ENCODE assay signal across 2 cellular contexts in the genomic region with DNA sequence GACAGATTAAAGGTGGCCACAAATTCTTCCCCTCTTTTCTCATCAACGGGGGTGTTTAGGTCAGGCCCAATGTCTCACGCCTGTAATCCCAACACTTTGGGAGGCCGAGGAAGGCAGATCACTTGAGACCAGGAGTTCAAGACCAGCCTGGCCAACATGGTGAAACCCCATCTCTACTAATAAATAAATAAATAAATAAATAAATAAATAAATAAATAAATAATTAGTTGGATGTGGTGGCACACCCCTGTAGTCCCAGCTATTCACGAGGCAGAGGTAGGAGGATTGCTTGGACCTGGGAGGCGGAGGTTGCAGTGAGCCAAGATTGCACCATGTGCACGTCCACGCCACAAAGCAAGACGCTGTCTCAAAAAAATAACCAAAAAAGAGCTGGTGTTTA.
A peak's percentile ranks its signal among the peaks of the same experiment; 100 is the strongest.
TF ChIP-seq lines count a peak whose summit lies in the region.

No MANE protein-coding gene starts in this region.

TF ChIP-seq in A549, 52 proteins besides CTCF, POLR2A, EP300 and RAD21:
- TF ChIP-seq ZC3H11A (IDR thresholded peaks at IDR 0.05): peak; percentile 80

TF ChIP-seq in HEK293, 187 proteins besides CTCF, POLR2A, EP300 and RAD21:
- TF ChIP-seq ZNF140 (tag by site-specific recombination; IDR thresholded peaks at IDR 0.05) (peak; percentile 43; the same call in 1 of the 2 replicates), ZNF394 (tag by site-specific recombination; IDR thresholded peaks at IDR 0.05; ENCODE audit: borderline replicate concordance) (peak; percentile 67; the same call in 1 of the 2 replicates), ZNF426 (tag by site-specific recombination; IDR thresholded peaks at IDR 0.05) (peak; percentile 53), ZNF555 (tag by site-specific recombination; conservative IDR thresholded peaks at IDR 0.05) (peak; percentile 51), ZNF623 (tag by site-specific recombination; IDR thresholded peaks at IDR 0.05) (peak; percentile 30; the same call in 1 of the 2 replicates)
- TF ChIP-seq, protein P1, sequence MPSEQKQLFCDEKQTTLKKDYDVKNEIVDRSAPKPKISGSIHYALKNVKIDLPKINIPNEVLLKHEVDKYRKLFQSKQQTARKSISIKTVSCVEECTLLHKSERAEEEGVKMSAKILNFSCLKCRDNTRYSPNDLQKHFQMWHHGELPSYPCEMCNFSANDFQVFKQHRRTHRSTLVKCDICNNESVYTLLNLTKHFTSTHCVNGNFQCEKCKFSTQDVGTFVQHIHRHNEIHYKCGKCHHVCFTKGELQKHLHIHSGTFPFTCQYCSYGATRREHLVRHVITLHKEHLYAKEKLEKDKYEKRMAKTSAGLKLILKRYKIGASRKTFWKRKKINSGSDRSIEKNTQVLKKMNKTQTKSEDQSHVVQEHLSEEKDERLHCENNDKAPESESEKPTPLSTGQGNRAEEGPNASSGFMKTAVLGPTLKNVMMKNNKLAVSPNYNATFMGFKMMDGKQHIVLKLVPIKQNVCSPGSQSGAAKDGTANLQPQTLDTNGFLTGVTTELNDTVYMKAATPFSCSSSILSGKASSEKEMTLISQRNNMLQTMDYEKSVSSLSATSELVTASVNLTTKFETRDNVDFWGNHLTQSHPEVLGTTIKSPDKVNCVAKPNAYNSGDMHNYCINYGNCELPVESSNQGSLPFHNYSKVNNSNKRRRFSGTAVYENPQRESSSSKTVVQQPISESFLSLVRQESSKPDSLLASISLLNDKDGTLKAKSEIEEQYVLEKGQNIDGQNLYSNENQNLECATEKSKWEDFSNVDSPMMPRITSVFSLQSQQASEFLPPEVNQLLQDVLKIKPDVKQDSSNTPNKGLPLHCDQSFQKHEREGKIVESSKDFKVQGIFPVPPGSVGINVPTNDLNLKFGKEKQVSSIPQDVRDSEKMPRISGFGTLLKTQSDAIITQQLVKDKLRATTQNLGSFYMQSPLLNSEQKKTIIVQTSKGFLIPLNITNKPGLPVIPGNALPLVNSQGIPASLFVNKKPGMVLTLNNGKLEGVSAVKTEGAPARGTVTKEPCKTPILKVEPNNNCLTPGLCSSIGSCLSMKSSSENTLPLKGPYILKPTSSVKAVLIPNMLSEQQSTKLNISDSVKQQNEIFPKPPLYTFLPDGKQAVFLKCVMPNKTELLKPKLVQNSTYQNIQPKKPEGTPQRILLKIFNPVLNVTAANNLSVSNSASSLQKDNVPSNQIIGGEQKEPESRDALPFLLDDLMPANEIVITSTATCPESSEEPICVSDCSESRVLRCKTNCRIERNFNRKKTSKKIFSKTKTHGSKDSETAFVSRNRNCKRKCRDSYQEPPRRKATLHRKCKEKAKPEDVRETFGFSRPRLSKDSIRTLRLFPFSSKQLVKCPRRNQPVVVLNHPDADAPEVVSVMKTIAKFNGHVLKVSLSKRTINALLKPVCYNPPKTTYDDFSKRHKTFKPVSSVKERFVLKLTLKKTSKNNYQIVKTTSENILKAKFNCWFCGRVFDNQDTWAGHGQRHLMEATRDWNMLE (tag by site-specific recombination; conservative IDR thresholded peaks at IDR 0.05; ENCODE audit: low read depth): peak; percentile 56; the same call in 1 of the 2 replicates
- TF ChIP-seq, protein P2, sequence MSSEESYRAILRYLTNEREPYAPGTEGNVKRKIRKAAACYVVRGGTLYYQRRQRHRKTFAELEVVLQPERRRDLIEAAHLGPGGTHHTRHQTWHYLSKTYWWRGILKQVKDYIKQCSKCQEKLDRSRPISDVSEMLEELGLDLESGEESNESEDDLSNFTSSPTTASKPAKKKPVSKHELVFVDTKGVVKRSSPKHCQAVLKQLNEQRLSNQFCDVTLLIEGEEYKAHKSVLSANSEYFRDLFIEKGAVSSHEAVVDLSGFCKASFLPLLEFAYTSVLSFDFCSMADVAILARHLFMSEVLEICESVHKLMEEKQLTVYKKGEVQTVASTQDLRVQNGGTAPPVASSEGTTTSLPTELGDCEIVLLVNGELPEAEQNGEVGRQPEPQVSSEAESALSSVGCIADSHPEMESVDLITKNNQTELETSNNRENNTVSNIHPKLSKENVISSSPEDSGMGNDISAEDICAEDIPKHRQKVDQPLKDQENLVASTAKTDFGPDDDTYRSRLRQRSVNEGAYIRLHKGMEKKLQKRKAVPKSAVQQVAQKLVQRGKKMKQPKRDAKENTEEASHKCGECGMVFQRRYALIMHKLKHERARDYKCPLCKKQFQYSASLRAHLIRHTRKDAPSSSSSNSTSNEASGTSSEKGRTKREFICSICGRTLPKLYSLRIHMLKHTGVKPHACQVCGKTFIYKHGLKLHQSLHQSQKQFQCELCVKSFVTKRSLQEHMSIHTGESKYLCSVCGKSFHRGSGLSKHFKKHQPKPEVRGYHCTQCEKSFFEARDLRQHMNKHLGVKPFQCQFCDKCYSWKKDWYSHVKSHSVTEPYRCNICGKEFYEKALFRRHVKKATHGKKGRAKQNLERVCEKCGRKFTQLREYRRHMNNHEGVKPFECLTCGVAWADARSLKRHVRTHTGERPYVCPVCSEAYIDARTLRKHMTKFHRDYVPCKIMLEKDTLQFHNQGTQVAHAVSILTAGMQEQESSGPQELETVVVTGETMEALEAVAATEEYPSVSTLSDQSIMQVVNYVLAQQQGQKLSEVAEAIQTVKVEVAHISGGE (tag by site-specific recombination; conservative IDR thresholded peaks at IDR 0.05; ENCODE audit: low read depth): peak; percentile 48; the same call in 1 of the 2 replicates
TF ChIP-seq in HEK293: peak in this region for 7; not testable (repeated sequence) for 180.
